8 cellular contexts compared by ENCODE assay signal in genomic region chr12:47813491-47814196, GRCh38. TPM values are rescaled to one million over a fixed set of nuclear protein-coding genes. Genes with fewer than 3 reads are reported as not detected.
DNase-seq lines count a peak whose midpoint lies in the region; ATAC-seq, FAIRE-seq and TF ChIP-seq lines count a peak whose summit lies in the region.

No MANE protein-coding gene starts in this region.

- H3K27me3 ChIP-seq in GM23248 (replicated peaks; ENCODE audit: insufficient read depth) (no peaks in the 10 kb centered on the region), GM12878 (replicated peaks in 1 of 2; ENCODE audit: control insufficient read depth in 2 of 2, insufficient read depth in 2 of 2, low read length in 1 of 2) (peaks cover 0 to 3% of the 10 kb centered on the region in 2 experiments; a peak in 2 of 4 replicates), liver (ENCODE audit: control insufficient read depth in 4 of 4, insufficient read depth in 4 of 4, low read length in 3 of 4) (no peaks in the 10 kb centered on the region), thyroid gland (no peaks in the 10 kb centered on the region)

- peaks cover 79% of the 10 kb centered on the region for H3F3A ChIP-seq in GM23248 (ENCODE audit: insufficient read depth)

- no peaks in the 10 kb centered on the region for H3K36me3 ChIP-seq in GM23248 (ENCODE audit: low read depth)
- no peaks in the 10 kb centered on the region; a peak in 1 of 4 replicates for H3K36me3 ChIP-seq in GM12878 (ENCODE audit: control insufficient read depth in 2 of 2, insufficient read depth in 2 of 2, low read length in 1 of 2)
- H3K36me3 ChIP-seq in liver (ENCODE audit: control insufficient read depth in 4 of 4, insufficient read depth in 3 of 4, low read depth in 1 of 4, low read length in 3 of 4), result no peaks in the 10 kb centered on the region
- H3K36me3 ChIP-seq in thyroid gland, result no peaks in the 10 kb centered on the region

- H3K27ac ChIP-seq in GM23248 (peak overlapping the region; percentile 99), GM12878 (ENCODE audit: control insufficient read depth, insufficient read depth) (peak overlapping the region; percentile 85), liver (ENCODE audit: low read depth in 1 of 2, low read length in 2 of 2) (peak overlapping the region; percentile 82 to 93), thyroid gland (peak overlapping the region; percentile 86 to 98 (median 94))

- no peak for TF ChIP-seq RAD21 in GM12878 (IDR thresholded peaks at IDR 0.05; ENCODE audit: insufficient read depth, low read depth, low read length)
- no peak for TF ChIP-seq RAD21 in liver (IDR thresholded peaks at IDR 0.05)

- 31 to 34% methylated on average over 9 of the region's 9 CpGs for WGBS in GM23248 (ENCODE audit: low coverage in 1 of 2, low lambda C conversion rate in 2 of 2, missing lambda C conversion rate in 2 of 2), 2 experiments
- 2% methylated on average over 9 of the region's 9 CpGs for WGBS in GM12878 (ENCODE audit: insufficient coverage, insufficient replicate concordance, low lambda C conversion rate, missing lambda C conversion rate)
- WGBS in liver, result 65% methylated on average over 9 of the region's 9 CpGs
- WGBS in thyroid gland, 2 donors, result 65 to 71% methylated on average over 8 to 9 of the region's 9 CpGs

- TF ChIP-seq POLR2A in GM12878 (IDR thresholded peaks at IDR 0.05; ENCODE audit: low read depth, low read length) (no peak), thyroid gland (IDR thresholded peaks at IDR 0.05) (no peak)

- intact Hi-C loops in GM12878 (cut with micrococcal nuclease; ENCODE audit: unreplicated experiment) (no loop called here), thyroid gland (cut with DNase I) (no loop called here)

- SMC1A ChIA-PET in GM12878 (lab: Charles Lee; ENCODE audit: uncharacterized antibody, unreplicated experiment), result interaction anchor here (1.0 to 3.8 kb wide), 12 partner anchors 9 to 71 kb away, joined by 3 to 22 read pairs (median 6); no protein-coding TSS in a partner anchor

- no peaks in the 10 kb centered on the region for H4K20me1 ChIP-seq in GM23248 (ENCODE audit: insufficient read depth)
- H4K20me1 ChIP-seq in GM12878 (ENCODE audit: control insufficient read depth, insufficient read depth), result no peaks in the 10 kb centered on the region; the same call in 1 of the 2 replicates

- DNase-seq in GM23248 (no peak), M059J (ENCODE audit: low read depth) (peak; percentile 32), GM12878 (ENCODE audit: low read depth, low spot score) (no peak), thyroid gland (no peak), NCI-H2107 treated with DMSO at 0.1 percent for 48 hours (lab: John Stamatoyannopoulos, UW; ENCODE audit: unreplicated experiment) (no peak), HuH-7.5 (ENCODE audit: low spot score) (no peak)

- FAIRE-seq in GM12878 (lab: Jason Lieb, UNC), result no peak

- no peaks in the 10 kb centered on the region for H3K9me2 ChIP-seq in GM23248 (ENCODE audit: insufficient read depth)

- ATAC-seq in GM18498 (IDR thresholded peaks at IDR 0.05; ENCODE audit: unreplicated experiment), result peak; percentile 41
- ATAC-seq in GM12878, result peak; percentile 47

- in situ Hi-C loops in GM23248 (cut with MboI), result no loop called here
- in situ Hi-C loops in GM12878 (cut with MboI), result no loop called here

- BruUV-seq in GM12878 (replicated peaks; lab: Mats Ljungman, UMichigan), result no TSS peak

- H3K9ac ChIP-seq in GM23248 (peak overlapping the region; percentile 85), GM12878 (ENCODE audit: control insufficient read depth, insufficient read depth, low read length) (peak overlapping the region; percentile 74), liver (ENCODE audit: low read depth in 1 of 2, low read length in 2 of 2) (no peak overlapping the region)

- H3K79me2 ChIP-seq in GM23248 (ENCODE audit: insufficient read depth), result peaks cover 94% of the 10 kb centered on the region
- peaks cover 37% of the 10 kb centered on the region for H3K79me2 ChIP-seq in GM12878 (ENCODE audit: control insufficient read depth, insufficient read depth, low read length)

- no peak for TF ChIP-seq CTCF in GM12878 (IDR thresholded peaks at IDR 0.05 in 2 of 3, conservative IDR thresholded peaks at IDR 0.05 in 1 of 3; ENCODE audit: control insufficient read depth in 2 of 3, extremely low read depth in 1 of 3, insufficient read depth in 1 of 3, low read depth in 3 of 3, low read length in 3 of 3)
- no peak for TF ChIP-seq CTCF in liver (IDR thresholded peaks at IDR 0.05; ENCODE audit: low read depth, low read length, missing input control)
- peak in 1 of 6 experiments; percentile 3 for TF ChIP-seq CTCF in thyroid gland (IDR thresholded peaks at IDR 0.05)

- H3K4me2 ChIP-seq in GM23248 (ENCODE audit: unreplicated experiment), result peak overlapping the region; percentile 81
- H3K4me2 ChIP-seq in GM12878 (ENCODE audit: control insufficient read depth, insufficient read depth), result peak overlapping the region; percentile 92

- CTCF ChIA-PET in GM12878 (lab: Yijun Ruan, JAX), result interaction anchor here (0.8 to 8.8 kb wide), 11 partner anchors 8 to 596 kb away, joined by 3 to 85 read pairs (median 5); no protein-coding TSS in a partner anchor

- H3K9me3 ChIP-seq in GM23248 (ENCODE audit: low read depth) (no peaks in the 10 kb centered on the region), GM12878 (replicated peaks; ENCODE audit: control insufficient read depth, insufficient read depth, low read length) (no peaks in the 10 kb centered on the region), liver (ENCODE audit: control insufficient read depth in 4 of 4, low read length in 3 of 4) (no peaks in the 10 kb centered on the region), thyroid gland (no peaks in the 10 kb centered on the region)

- TF ChIP-seq EP300 in GM12878 (IDR thresholded peaks at IDR 0.05; ENCODE audit: borderline replicate concordance in 1 of 2, control insufficient read depth in 1 of 2, low read depth in 2 of 2, low read length in 2 of 2), result no peak

- H2AFZ ChIP-seq in GM23248 (no peak overlapping the region), GM12878 (ENCODE audit: control insufficient read depth, low read depth, low read length) (no peak overlapping the region; the same call in 1 of the 2 replicates)

- RAD21 ChIA-PET in GM12878 (lab: Charles Lee; ENCODE audit: unreplicated experiment), result interaction anchor here (0.8 to 9.0 kb wide), 11 partner anchors 16 to 91 kb away, joined by 3 to 202 read pairs (median 4); partner anchors contain the start of gene VDR

- POLR2A ChIA-PET in GM12878 (lab: Charles Lee), result interaction anchor here (0.6 to 4.3 kb wide), 8 partner anchors 16 to 721 kb away, joined by 4 to 46 read pairs (median 6); no protein-coding TSS in a partner anchor

- H3K4me3 ChIP-seq in GM23248 (peak overlapping the region; percentile 54), GM12878 (peak overlapping the region; percentile 75), liver (ENCODE audit: low read depth in 1 of 3, low read length in 3 of 3) (peak overlapping the region in 1 of 3 donors; percentile 7), thyroid gland (replicated peaks in 1 of 3) (peak overlapping the region in 1 of 3 donors; percentile 16)

- H3K4me1 ChIP-seq in GM23248 (ENCODE audit: insufficient read depth), result peaks cover 77% of the 10 kb centered on the region
- H3K4me1 ChIP-seq in GM12878 (ENCODE audit: control insufficient read depth, insufficient read depth, low read length), result peaks cover 73% of the 10 kb centered on the region
- H3K4me1 ChIP-seq in liver (ENCODE audit: control insufficient read depth in 4 of 4, insufficient read depth in 4 of 4, low read length in 3 of 4), result peaks cover 2 to 30% (median 8%) of the 10 kb centered on the region in 4 donors
- peaks cover 71 to 98% of the 10 kb centered on the region in 2 donors for H3K4me1 ChIP-seq in thyroid gland

RNA-seq across cellular contexts. Expression of gene HDAC7, which starts 6.1 kb away (rescaled TPM):
- total RNA-seq in GM23248 (2014; rRNA removed; shearing (Covaris generic)), result 62.9 and 72.3 TPM in 2 replicates
- polyA plus RNA-seq in GM23248 (2016; fragmentation: Nextera tagmentation; extraction: Ambion mirVana) (45.3 and 46.2 TPM in 2 replicates), GM12878 (2011; rRNA removed) (5.1 and 5.6 TPM in 2 replicates), GM12878 (2014; fragmentation: Illumina TruSeq; extraction: Trizol) (2.5 and 6.3 TPM in 2 replicates), GM12878 (2014; fragmentation: Nextera tagmentation; extraction: Ambion mirVana) (1 to 10 TPM in 1 of 2 experiments, under 1 TPM in 1; 0.47 to 1.3 TPM), GM12878 (2014; rRNA removed) (10.1 and 11.4 TPM in 2 replicates), GM12878 (2016; fragmentation: Nextera tagmentation; extraction: Ambion mirVana) (1 to 10 TPM; 5.1 to 6.2 TPM), liver (1 to 10 TPM; 3.5 to 7.2 TPM)
- total RNA-seq in M059J (2014; rRNA removed; shearing (Covaris generic)), result 22.8 and 26.1 TPM in 2 replicates
- 25.7 and 29.4 TPM in 2 replicates for total RNA-seq in GM12878 (2013; cell fraction: nucleolus; rRNA removed)
- total RNA-seq in GM12878 (2014; rRNA removed) (5.0 and 6.9 TPM in 2 replicates), GM12878 (2014; rRNA removed; fragmentation: Illumina TruSeq; extraction: Trizol) (3.1 and 3.9 TPM in 2 replicates), GM12878 (2021) (12.6 and 18.3 TPM in 2 replicates), liver (10 to 100 TPM in 1 of 2 donors, 1 to 10 TPM in 1; 7.1 to 14.7 TPM), thyroid gland (10 to 100 TPM; 44.5 to 61.9 (median 52.6) TPM)
- polyA plus RNA-seq in GM12878 (2011; ENCODE audit: low read depth), result 14.4 TPM
- polyA plus RNA-seq in GM12878 (2011; cell fraction: cytosol; rRNA removed), result 5.8 and 7.1 TPM in 2 replicates
- 46.3 and 61.4 TPM in 2 replicates for polyA plus RNA-seq in GM12878 (2011; cell fraction: nucleus; rRNA removed)
- 31.4 and 31.5 TPM in 2 replicates for polyA plus RNA-seq in GM12878 (2012)
- polyA minus RNA-seq in GM12878 (2011; rRNA and poly(A)+ RNA removed), result 4.2 and 8.0 TPM in 2 replicates
- polyA minus RNA-seq in GM12878 (2011; cell fraction: cytosol; rRNA and poly(A)+ RNA removed), result 3.9 and 4.3 TPM in 2 replicates
- 8.6 and 12.2 TPM in 2 replicates for polyA minus RNA-seq in GM12878 (2011; cell fraction: nucleus; rRNA and poly(A)+ RNA removed)

RNA-seq across cellular contexts. Expression of gene SLC48A1, which starts 40.6 kb away (rescaled TPM):
- total RNA-seq in GM23248 (2014; rRNA removed; shearing (Covaris generic)), result 16.4 and 20.9 TPM in 2 replicates
- 19.1 and 21.8 TPM in 2 replicates for polyA plus RNA-seq in GM23248 (2016; fragmentation: Nextera tagmentation; extraction: Ambion mirVana)
- total RNA-seq in M059J (2014; rRNA removed; shearing (Covaris generic)), result 12.8 and 12.9 TPM in 2 replicates
- total RNA-seq in GM12878 (2013; cell fraction: nucleolus; rRNA removed), result 2.5 and 3.7 TPM in 2 replicates
- 1.7 and 2.4 TPM in 2 replicates for total RNA-seq in GM12878 (2014; rRNA removed)
- total RNA-seq in GM12878 (2014; rRNA removed; fragmentation: Illumina TruSeq; extraction: Trizol), result 1.1 and 1.2 TPM in 2 replicates
- 2.4 and 3.8 TPM in 2 replicates for total RNA-seq in GM12878 (2021)
- 0.84 TPM for polyA plus RNA-seq in GM12878 (2011; ENCODE audit: low read depth)
- 0.55 and 1.2 TPM in 2 replicates for polyA plus RNA-seq in GM12878 (2011; rRNA removed)
- 1.6 and 2.1 TPM in 2 replicates for polyA plus RNA-seq in GM12878 (2011; cell fraction: cytosol; rRNA removed)
- 2.4 and 2.7 TPM in 2 replicates for polyA plus RNA-seq in GM12878 (2011; cell fraction: nucleus; rRNA removed)
- 1.8 and 2.1 TPM in 2 replicates for polyA plus RNA-seq in GM12878 (2012)
- 1.6 TPM in 2 replicates for polyA plus RNA-seq in GM12878 (2014; fragmentation: Illumina TruSeq; extraction: Trizol)
- polyA plus RNA-seq in GM12878 (2014; fragmentation: Nextera tagmentation; extraction: Ambion mirVana), result 1 to 10 TPM; 1.1 to 2.2 TPM
- polyA plus RNA-seq in GM12878 (2014; rRNA removed), result 1.1 and 1.9 TPM in 2 replicates
- polyA plus RNA-seq in GM12878 (2016; fragmentation: Nextera tagmentation; extraction: Ambion mirVana), result 1 to 10 TPM; 4.0 to 4.9 TPM
- 1.2 and 1.8 TPM in 2 replicates for polyA minus RNA-seq in GM12878 (2011; rRNA and poly(A)+ RNA removed)
- 0.67 and 0.94 TPM in 2 replicates for polyA minus RNA-seq in GM12878 (2011; cell fraction: cytosol; rRNA and poly(A)+ RNA removed)
- polyA minus RNA-seq in GM12878 (2011; cell fraction: nucleus; rRNA and poly(A)+ RNA removed), result 0.38 and 1.9 TPM in 2 replicates
- total RNA-seq in liver, result 10 to 100 TPM in 1 of 2 donors, 1 to 10 TPM in 1; 6.1 to 15.4 TPM
- 10 to 100 TPM in 1 of 2 donors, 1 to 10 TPM in 1; 8.3 to 10.4 TPM for polyA plus RNA-seq in liver
- 100 to 1,000 TPM in 3 of 4 donors, 10 to 100 TPM in 1; 59.3 to 276 (median 187) TPM for total RNA-seq in thyroid gland

RNA-seq across cellular contexts. Expression of gene RAPGEF3, which starts 55.0 kb away (rescaled TPM):
- total RNA-seq in GM23248 (2014; rRNA removed; shearing (Covaris generic)), result 1.3 and 3.7 TPM in 2 replicates
- polyA plus RNA-seq in GM23248 (2016; fragmentation: Nextera tagmentation; extraction: Ambion mirVana) (1.1 and 1.4 TPM in 2 replicates), GM12878 (2011; rRNA removed) (0.30 and 0.68 TPM in 2 replicates), GM12878 (2014; fragmentation: Illumina TruSeq; extraction: Trizol) (0.17 and 0.34 TPM in 2 replicates), GM12878 (2014; fragmentation: Nextera tagmentation; extraction: Ambion mirVana) (under 1 TPM in 1 of 2 experiments, not detected in 1; 0.02 TPM), GM12878 (2014; rRNA removed) (0.63 and 0.92 TPM in 2 replicates), GM12878 (2016; fragmentation: Nextera tagmentation; extraction: Ambion mirVana) (under 1 TPM in 1 of 2 experiments, not detected in 1; 0.27 TPM), liver (1 to 10 TPM; 1.3 to 1.6 TPM)
- 1.2 and 2.6 TPM in 2 replicates for total RNA-seq in M059J (2014; rRNA removed; shearing (Covaris generic))
- 4.6 and 5.7 TPM in 2 replicates for total RNA-seq in GM12878 (2013; cell fraction: nucleolus; rRNA removed)
- total RNA-seq in GM12878 (2014; rRNA removed) (0.27 and 0.28 TPM in 2 replicates), GM12878 (2014; rRNA removed; fragmentation: Illumina TruSeq; extraction: Trizol) (0.09 and 0.18 TPM in 2 replicates), GM12878 (2021) (0.64 and 0.88 TPM in 2 replicates), liver (1 to 10 TPM; 1.3 to 4.3 TPM), thyroid gland (100 to 1,000 TPM in 2 of 4 donors, 10 to 100 TPM in 2; 87.3 to 178 (median 125) TPM)
- polyA plus RNA-seq in GM12878 (2011; ENCODE audit: low read depth), result 0.38 TPM
- 0.63 and 0.94 TPM in 2 replicates for polyA plus RNA-seq in GM12878 (2011; cell fraction: cytosol; rRNA removed)
- polyA plus RNA-seq in GM12878 (2011; cell fraction: nucleus; rRNA removed), result 3.4 and 4.8 TPM in 2 replicates
- polyA plus RNA-seq in GM12878 (2012), result 0.81 and 0.97 TPM in 2 replicates
- polyA minus RNA-seq in GM12878 (2011; rRNA and poly(A)+ RNA removed), result 0.22 and 1.5 TPM in 2 replicates
- 1.7 TPM in 1 of 2 replicates, not detected in the other for polyA minus RNA-seq in GM12878 (2011; cell fraction: cytosol; rRNA and poly(A)+ RNA removed)
- polyA minus RNA-seq in GM12878 (2011; cell fraction: nucleus; rRNA and poly(A)+ RNA removed), result 1.3 and 3.1 TPM in 2 replicates

Comparison
In these comparisons a context has a peak if more than half of its experiments do, and no peak if none do; other contexts are left out.
1. H3K9ac ChIP-seq: peak in GM23248 (single experiment) and GM12878 (single experiment); none in liver (0 of 2).
2. RNA of gene RAPGEF3, which starts 55.0 kb away (total RNA-seq): 87.3 to 178 TPM in thyroid gland; 1.3 to 4.3 TPM in liver, 1.3 to 3.7 TPM in GM23248, 1.2 to 2.6 TPM in M059J and 0.09 to 5.7 TPM in GM12878; every median in the first group is over 10 times any median in the second.
3. Peak in every context shown above with its lines, with median percentiles within 50 percentile points of each other: H3K27ac ChIP-seq.